19 cellular contexts compared by ENCODE assay signal in the genomic region with DNA sequence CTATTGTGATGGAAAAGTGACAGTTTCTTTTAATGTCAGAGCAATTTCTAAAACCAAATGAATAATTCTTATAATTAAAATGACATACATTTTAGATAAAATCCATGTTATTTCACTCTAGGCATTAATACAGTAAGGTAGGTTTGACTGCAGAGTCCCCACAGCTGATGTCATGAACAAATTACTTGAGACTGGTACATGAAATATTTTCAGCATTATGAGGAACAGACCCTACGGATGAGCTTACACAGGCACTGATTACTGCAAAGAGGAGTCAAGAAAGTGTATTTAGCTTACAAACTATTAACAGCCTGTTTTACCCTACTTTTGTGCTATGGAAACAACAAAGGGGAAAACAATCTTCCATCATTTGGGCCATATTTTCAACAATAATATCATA. TPM values are rescaled to one million over a fixed set of nuclear protein-coding genes. Genes with fewer than 3 reads are reported as not detected.
DNase-seq lines count a peak whose midpoint lies in the region; ATAC-seq and TF ChIP-seq lines count a peak whose summit lies in the region.
"Had no signal": no experiment of that assay in that cellular context is flagged by ENCODE, and none has a peak within 500 bp of the region (broad histone marks: within the 10 kb centered on the region; RNA-seq: fewer than 3 reads in every experiment).

No MANE protein-coding gene starts in this region.

- H4K20me1 ChIP-seq in neural cell (ENCODE audit: insufficient read depth) = no peaks in the 10 kb centered on the region

- no peaks in the 10 kb centered on the region for H3K9me2 ChIP-seq in neural cell (ENCODE audit: insufficient read depth, low read length)

- TF ChIP-seq CTCF in AG04449 (IDR thresholded peaks at IDR 0.05; ENCODE audit: insufficient read depth, low read length, missing control alignments) (no peak), fibroblast of mammary gland (conservative IDR thresholded peaks at IDR 0.05; ENCODE audit: control insufficient read depth, insufficient read depth, low read depth, low read length) (no peak), neural cell (IDR thresholded peaks at IDR 0.05; ENCODE audit: poor library complexity, severe bottlenecking) (no peak), prostate gland (IDR thresholded peaks at IDR 0.05) (no peak)

- no peak for TF ChIP-seq RAD21 in neural cell (conservative IDR thresholded peaks at IDR 0.05)

- no peak overlapping the region for H2AFZ ChIP-seq in neural cell (ENCODE audit: low read depth, low read length)

- CTCF ChIA-PET in AG04449 (lab: Yijun Ruan, JAX) = interaction anchor here (1.0 to 13.3 kb wide), 5 partner anchors 9 to 110 kb away, joined by 3 to 545 read pairs (median 4); a partner anchor contains a TSS

- H3K27ac ChIP-seq in neural cell (ENCODE audit: low read length) = peak overlapping the region; percentile 10
- no peak overlapping the region for H3K27ac ChIP-seq in prostate gland
- H3K27ac ChIP-seq: Peyer's patch had no signal

- TF ChIP-seq EP300 in neural cell (conservative IDR thresholded peaks at IDR 0.05; ENCODE audit: poor library complexity, severe bottlenecking) = no peak

- TF ChIP-seq POLR2A in prostate gland (IDR thresholded peaks at IDR 0.05) = no peak

- H3K9me3 ChIP-seq in adipocyte (ENCODE audit: control insufficient read depth, low read length) (no peaks in the 10 kb centered on the region), neural cell (ENCODE audit: low read length) (no peaks in the 10 kb centered on the region), prostate gland (no peaks in the 10 kb centered on the region)
- H3K9me3 ChIP-seq: Peyer's patch had no signal

- POLR2A ChIA-PET in AG04449 (lab: Yijun Ruan, JAX) = interaction anchor here (1.2 to 13.6 kb wide), 5 partner anchors 9 to 114 kb away, joined by 3 to 691 read pairs (median 23); a partner anchor contains a TSS

- DNase-seq in AG04449 (ENCODE audit: low read depth, low spot score) (no peak), adipocyte (ENCODE audit: low read depth) (no peak), fibroblast of mammary gland (ENCODE audit: low read depth) (peak; percentile 30), NCI-H1436 treated with DMSO at 0.1 percent for 48 hours (lab: John Stamatoyannopoulos, UW) (no peak), prostate gland (ENCODE audit: low spot score) (no peak), NCI-H187 (lab: John Stamatoyannopoulos, UW) (no peak)
- DNase-seq: 8988T, DMS53, GOT3, Karpas-422, NCI-H1105 treated with DMSO at 0.1 percent for 48 hours, NCI-H2029, NCI-H2171 treated with DMSO at 0.1 percent for 48 hours, NCI-H510A, Peyer's patch, Right ventricle myocardium superior had no signal

- peaks cover 100% of the 10 kb centered on the region for H3K36me3 ChIP-seq in adipocyte (ENCODE audit: control insufficient read depth, insufficient read depth, low read length, severe bottlenecking)
- no peaks in the 10 kb centered on the region for H3K36me3 ChIP-seq in neural cell (ENCODE audit: insufficient read depth, low read length)
- no peaks in the 10 kb centered on the region for H3K36me3 ChIP-seq in prostate gland

- no peaks in the 10 kb centered on the region for H3K27me3 ChIP-seq in adipocyte (replicated peaks; ENCODE audit: control insufficient read depth, insufficient read depth, low read length)
- H3K27me3 ChIP-seq in neural cell (ENCODE audit: insufficient read depth, low read depth, low read length) = no peaks in the 10 kb centered on the region
- H3K27me3 ChIP-seq in prostate gland (replicated peaks; ENCODE audit: insufficient read depth) = no peaks in the 10 kb centered on the region
- H3K27me3 ChIP-seq: Peyer's patch had no signal

- H3K9ac ChIP-seq in adipocyte (ENCODE audit: low read length) (peak overlapping the region; percentile 97), neural cell (ENCODE audit: low read length) (no peak overlapping the region)

- H3K4me1 ChIP-seq in adipocyte (ENCODE audit: control insufficient read depth, insufficient read depth, low read length) (peaks cover 77% of the 10 kb centered on the region), prostate gland (replicated peaks) (no peaks in the 10 kb centered on the region)
- H3K4me1 ChIP-seq: Peyer's patch had no signal

- H3K4me2 ChIP-seq in neural cell (ENCODE audit: low read length) = no peak overlapping the region

- intact Hi-C loops in prostate gland (cut with DNase I) = no loop called here

- H3K4me3 ChIP-seq in AG04449 (ENCODE audit: low read depth, low read length) = peak overlapping the region; percentile 21
- peak overlapping the region; percentile 88 for H3K4me3 ChIP-seq in adipocyte (ENCODE audit: low read length)
- no peak overlapping the region for H3K4me3 ChIP-seq in fibroblast of mammary gland (ENCODE audit: control insufficient read depth, low read depth, low read length)
- no peak overlapping the region for H3K4me3 ChIP-seq in neural cell (ENCODE audit: low read length)
- H3K4me3 ChIP-seq in prostate gland = no peak overlapping the region
- H3K4me3 ChIP-seq: Peyer's patch had no signal

- ATAC-seq in HG03439 (IDR thresholded peaks at IDR 0.05; ENCODE audit: unreplicated experiment) = no peak

- WGBS in prostate gland = 50% methylated on average over 1 of the region's 1 CpG

- H3F3A ChIP-seq in neural cell (ENCODE audit: insufficient read depth, low read length, poor library complexity, severe bottlenecking) = no peaks in the 10 kb centered on the region

- H3K79me2 ChIP-seq in neural cell (replicated peaks; ENCODE audit: insufficient read depth, low read length) = no peaks in the 10 kb centered on the region

TF ChIP-seq in neural cell, 6 proteins besides CTCF, POLR2A, EP300 and RAD21:
- TF ChIP-seq TAF1 (IDR thresholded peaks at IDR 0.05; ENCODE audit: low read depth) (no peak), POLR2AphosphoS5 (IDR thresholded peaks at IDR 0.05) (no peak), EZH2 (IDR thresholded peaks at IDR 0.05; ENCODE audit: borderline replicate concordance, insufficient read depth, low read length, poor library complexity, severe bottlenecking) (no peak), MXI1 (conservative IDR thresholded peaks at IDR 0.05; ENCODE audit: poor library complexity, severe bottlenecking) (no peak), SMC3 (conservative IDR thresholded peaks at IDR 0.05; ENCODE audit: poor library complexity) (no peak)
- TF ChIP-seq, protein P1, sequence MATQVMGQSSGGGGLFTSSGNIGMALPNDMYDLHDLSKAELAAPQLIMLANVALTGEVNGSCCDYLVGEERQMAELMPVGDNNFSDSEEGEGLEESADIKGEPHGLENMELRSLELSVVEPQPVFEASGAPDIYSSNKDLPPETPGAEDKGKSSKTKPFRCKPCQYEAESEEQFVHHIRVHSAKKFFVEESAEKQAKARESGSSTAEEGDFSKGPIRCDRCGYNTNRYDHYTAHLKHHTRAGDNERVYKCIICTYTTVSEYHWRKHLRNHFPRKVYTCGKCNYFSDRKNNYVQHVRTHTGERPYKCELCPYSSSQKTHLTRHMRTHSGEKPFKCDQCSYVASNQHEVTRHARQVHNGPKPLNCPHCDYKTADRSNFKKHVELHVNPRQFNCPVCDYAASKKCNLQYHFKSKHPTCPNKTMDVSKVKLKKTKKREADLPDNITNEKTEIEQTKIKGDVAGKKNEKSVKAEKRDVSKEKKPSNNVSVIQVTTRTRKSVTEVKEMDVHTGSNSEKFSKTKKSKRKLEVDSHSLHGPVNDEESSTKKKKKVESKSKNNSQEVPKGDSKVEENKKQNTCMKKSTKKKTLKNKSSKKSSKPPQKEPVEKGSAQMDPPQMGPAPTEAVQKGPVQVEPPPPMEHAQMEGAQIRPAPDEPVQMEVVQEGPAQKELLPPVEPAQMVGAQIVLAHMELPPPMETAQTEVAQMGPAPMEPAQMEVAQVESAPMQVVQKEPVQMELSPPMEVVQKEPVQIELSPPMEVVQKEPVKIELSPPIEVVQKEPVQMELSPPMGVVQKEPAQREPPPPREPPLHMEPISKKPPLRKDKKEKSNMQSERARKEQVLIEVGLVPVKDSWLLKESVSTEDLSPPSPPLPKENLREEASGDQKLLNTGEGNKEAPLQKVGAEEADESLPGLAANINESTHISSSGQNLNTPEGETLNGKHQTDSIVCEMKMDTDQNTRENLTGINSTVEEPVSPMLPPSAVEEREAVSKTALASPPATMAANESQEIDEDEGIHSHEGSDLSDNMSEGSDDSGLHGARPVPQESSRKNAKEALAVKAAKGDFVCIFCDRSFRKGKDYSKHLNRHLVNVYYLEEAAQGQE (IDR thresholded peaks at IDR 0.05; ENCODE audit: borderline replicate concordance) = no peak

RNA-seq across cellular contexts. Expression of a gene that starts 8.9 kb away (rescaled TPM):
- polyA plus RNA-seq in neural cell = 2.3 and 2.5 TPM in 2 replicates
- 3.4 and 4.1 TPM in 2 replicates for polyA minus RNA-seq in neural cell
- total RNA-seq in prostate gland = 100 to 1,000 TPM in 1 of 2 donors, 10 to 100 TPM in 1; 51.2 to 805 TPM
- polyA plus RNA-seq: CD14-positive monocyte had no signal

Comparison
In these comparisons a context has a peak if more than half of its experiments do, and no peak if none do; other contexts are left out.
1. H3K4me3 ChIP-seq: peak in AG04449 (single experiment) and adipocyte (single experiment); none in fibroblast of mammary gland (single experiment), neural cell (single experiment) and prostate gland (0 of 2).